In the genomic region with DNA sequence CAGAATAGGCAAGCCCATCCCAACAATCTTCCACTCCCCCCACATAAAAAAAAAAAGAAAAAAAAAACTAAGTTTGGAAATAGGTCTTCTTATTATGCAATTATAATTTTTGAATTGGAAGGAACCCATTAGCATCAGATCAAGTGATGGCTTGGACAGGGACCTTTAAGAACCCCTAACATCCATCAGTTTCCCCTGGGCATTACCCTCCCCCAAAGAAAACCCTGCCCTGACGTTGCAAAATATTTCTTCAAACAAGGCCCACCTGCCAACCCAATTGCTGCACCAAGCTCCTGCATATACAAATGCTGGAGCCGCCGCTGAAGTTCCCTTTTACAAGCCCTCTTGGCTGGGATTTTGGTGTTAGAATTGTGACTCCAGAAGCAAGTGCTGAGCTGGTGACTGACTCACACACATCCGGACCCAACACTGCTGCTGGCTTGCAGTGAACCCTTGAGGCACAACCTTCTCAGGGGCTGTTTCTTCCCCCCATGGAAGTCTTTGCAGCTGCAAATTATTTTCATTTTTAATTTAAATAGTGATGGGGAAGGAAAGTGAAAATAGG, we compare ENCODE assay signal across 22 cellular contexts. TPM values are rescaled to one million over a fixed set of nuclear protein-coding genes. Genes with fewer than 3 reads are reported as not detected.
DNase-seq lines count a peak whose midpoint lies in the region; ATAC-seq and TF ChIP-seq lines count a peak whose summit lies in the region.
"Had no signal": no experiment of that assay in that cellular context is flagged by ENCODE, and none has a peak within 500 bp of the region (broad histone marks: within the 10 kb centered on the region; RNA-seq: fewer than 3 reads in every experiment).

No MANE protein-coding gene starts in this region.

- H3K27me3 ChIP-seq in esophagus muscularis mucosa = no peaks in the 10 kb centered on the region
- H3K27me3 ChIP-seq in PC-9 (ENCODE audit: insufficient read depth, low read depth) = no peaks in the 10 kb centered on the region

- no peaks in the 10 kb centered on the region for H3K36me3 Mint-ChIP-seq in activated T-helper 1 cell treated with anti-CD3 and anti-CD28 coated beads, Interleukin-12 subunit alpha, Interleukin-12 subunit beta, Interleukin-2, Interleukin-4 antibody, amounts not matched to agents 30 ng/mL and 10 ng/mL and 1 ng/mL, durations not matched to agents 14 hours and 24 hours and 36 hours (ENCODE audit: low read depth)
- H3K36me3 Mint-ChIP-seq: stimulated activated effector memory CD8-positive, alpha-beta T cell treated with anti-CD3 and anti-CD28 coated beads, Interleukin-12 subunit alpha, Interleukin-12 subunit beta, amount 100 ng/mL, for 72 hours had no signal

- no peak for TF ChIP-seq POLR2A in esophagus muscularis mucosa (IDR thresholded peaks at IDR 0.05; ENCODE audit: low read depth)

- no peak overlapping the region for H2AFZ ChIP-seq in PC-9

- CTCF ChIA-PET in PC-9 (lab: Charles Lee) = no interaction called here

- no TSS peak for BruUV-seq in PC-9 (replicated peaks; lab: Mats Ljungman, UMichigan)

- H4K20me1 ChIP-seq in PC-9 (ENCODE audit: insufficient read depth) = no peaks in the 10 kb centered on the region

- no peaks in the 10 kb centered on the region for H3K4me1 Mint-ChIP-seq in activated T-helper 1 cell treated with anti-CD3 and anti-CD28 coated beads, Interleukin-12 subunit alpha, Interleukin-12 subunit beta, Interleukin-2, Interleukin-4 antibody, amounts not matched to agents 30 ng/mL and 10 ng/mL and 1 ng/mL, durations not matched to agents 14 hours and 24 hours and 36 hours (ENCODE audit: low read depth)

- no peaks in the 10 kb centered on the region for H3K9me2 ChIP-seq in PC-9 (ENCODE audit: insufficient read depth)

- H3K79me2 ChIP-seq in PC-9 (ENCODE audit: low read depth) = no peaks in the 10 kb centered on the region

- POLR2A ChIA-PET in PC-9 (lab: Charles Lee; ENCODE audit: unreplicated experiment) = no interaction called here

- intact Hi-C loops in esophagus muscularis mucosa (cut with DNase I) (no loop called here), PC-9 (cut with micrococcal nuclease; ENCODE audit: unreplicated experiment) (no loop called here)
- intact Hi-C loops in activated T-helper 1 cell treated with anti-CD3 and anti-CD28 coated beads, Interleukin-12 subunit alpha, Interleukin-12 subunit beta, Interleukin-2, Interleukin-4 antibody, amounts not matched to agents 30 ng/mL and 10 ng/mL and 1 ng/mL, durations not matched to agents 14 hours and 24 hours and 36 hours (cut with micrococcal nuclease) = no loop called here

- H3K4me3 Mint-ChIP-seq in activated T-helper 1 cell treated with anti-CD3 and anti-CD28 coated beads, Interleukin-12 subunit alpha, Interleukin-12 subunit beta, Interleukin-2, Interleukin-4 antibody, amounts not matched to agents 30 ng/mL and 10 ng/mL and 1 ng/mL, durations not matched to agents 14 hours and 24 hours and 36 hours = no peak overlapping the region
- H3K4me3 Mint-ChIP-seq: activated CD4-positive, alpha-beta T cell treated with anti-CD3 and anti-CD28 coated beads for 36 hours; activated T-cell treated with anti-CD3 and anti-CD28 coated beads, Interleukin-2, amount 50 U/mL, for 4 hours; neural crest cell; stimulated activated effector memory CD8-positive, alpha-beta T cell treated with anti-CD3 and anti-CD28 coated beads, Interleukin-12 subunit alpha, Interleukin-12 subunit beta, amount 100 ng/mL, for 72 hours had no signal

- H3F3A ChIP-seq in PC-9 (ENCODE audit: insufficient read depth, low read depth) = no peaks in the 10 kb centered on the region

- DNase-seq in AG08396 (ENCODE audit: low spot score) (peak; percentile 54), M059J (ENCODE audit: low read depth) (peak; percentile 78), esophagus muscularis mucosa (ENCODE audit: extremely low spot score) (no peak), medulla oblongata (ENCODE audit: extremely low spot score) (peak; percentile 38), PC-9 (no peak)
- no peak for DNase-seq in activated T-helper 1 cell treated with anti-CD3 and anti-CD28 coated beads, Interleukin-12 subunit alpha, Interleukin-12 subunit beta, Interleukin-2, Interleukin-4 antibody, amounts not matched to agents 30 ng/mL and 10 ng/mL and 1 ng/mL, durations not matched to agents 14 hours and 24 hours and 36 hours (ENCODE audit: low spot score)
- DNase-seq: activated CD4-positive, alpha-beta T cell treated with anti-CD3 and anti-CD28 coated beads for 36 hours; activated T-cell treated with anti-CD3 and anti-CD28 coated beads, Interleukin-2, amount 50 U/mL, for 4 hours; AML-193; DMS 273 treated with DMSO at 0.1 percent for 48 hours; hippocampal formation; Karpas-422; lower lobe of right lung; NCI-H2029; NCI-H524 treated with DMSO at 0.1 percent for 48 hours; T-helper 1 cell had no signal

- ATAC-seq in GM21576 (IDR thresholded peaks at IDR 0.05; ENCODE audit: unreplicated experiment) (no peak), GM18517 (IDR thresholded peaks at IDR 0.05; ENCODE audit: unreplicated experiment) (no peak)
- ATAC-seq: activated CD4-positive, alpha-beta T cell treated with anti-CD3 and anti-CD28 coated beads for 36 hours; activated T-cell treated with anti-CD3 and anti-CD28 coated beads, Interleukin-2, amount 50 U/mL, for 4 hours; lower lobe of right lung; Panc1; stimulated activated effector memory CD8-positive, alpha-beta T cell treated with anti-CD3 and anti-CD28 coated beads, Interleukin-12 subunit alpha, Interleukin-12 subunit beta, amount 100 ng/mL, for 72 hours had no signal

- no peak overlapping the region for H3K4me2 ChIP-seq in PC-9

- WGBS in esophagus muscularis mucosa = 72% methylated on average over 4 of the region's 4 CpGs

- no peak overlapping the region for H3K4me3 ChIP-seq in esophagus muscularis mucosa
- no peak overlapping the region for H3K4me3 ChIP-seq in PC-9
- H3K4me3 ChIP-seq: lower lobe of right lung had no signal

- no peak for TF ChIP-seq EP300 in esophagus muscularis mucosa (IDR thresholded peaks at IDR 0.05)

- H3K27ac Mint-ChIP-seq in activated T-helper 1 cell treated with anti-CD3 and anti-CD28 coated beads, Interleukin-12 subunit alpha, Interleukin-12 subunit beta, Interleukin-2, Interleukin-4 antibody, amounts not matched to agents 30 ng/mL and 10 ng/mL and 1 ng/mL, durations not matched to agents 14 hours and 24 hours and 36 hours = no peak overlapping the region
- H3K27ac Mint-ChIP-seq: activated CD4-positive, alpha-beta T cell treated with anti-CD3 and anti-CD28 coated beads for 36 hours; stimulated activated effector memory CD8-positive, alpha-beta T cell treated with anti-CD3 and anti-CD28 coated beads, Interleukin-12 subunit alpha, Interleukin-12 subunit beta, amount 100 ng/mL, for 72 hours had no signal

- TF ChIP-seq CTCF in esophagus muscularis mucosa (IDR thresholded peaks at IDR 0.05) (no peak), PC-9 (conservative IDR thresholded peaks at IDR 0.05) (no peak)

- H3K27ac ChIP-seq in esophagus muscularis mucosa (replicated peaks in 1 of 4) = peak overlapping the region in 3 of 4 donors; percentile 19 to 67 (median 44)
- H3K27ac ChIP-seq in PC-9 = no peak overlapping the region
- H3K27ac ChIP-seq: HL-60, lower lobe of right lung had no signal

- H3K9me3 ChIP-seq in esophagus muscularis mucosa (no peaks in the 10 kb centered on the region), PC-9 (ENCODE audit: insufficient read depth, low read depth) (no peaks in the 10 kb centered on the region)
- H3K9me3 ChIP-seq: lower lobe of right lung had no signal

- peaks cover 4% of the 10 kb centered on the region for H3K27me3 Mint-ChIP-seq in activated T-helper 1 cell treated with anti-CD3 and anti-CD28 coated beads, Interleukin-12 subunit alpha, Interleukin-12 subunit beta, Interleukin-2, Interleukin-4 antibody, amounts not matched to agents 30 ng/mL and 10 ng/mL and 1 ng/mL, durations not matched to agents 14 hours and 24 hours and 36 hours (ENCODE audit: insufficient read depth)
- H3K27me3 Mint-ChIP-seq: activated CD4-positive, alpha-beta T cell treated with anti-CD3 and anti-CD28 coated beads for 36 hours had no signal

- H3K36me3 ChIP-seq in esophagus muscularis mucosa (peaks cover 0 to 70% (median 7%) of the 10 kb centered on the region in 4 donors), PC-9 (ENCODE audit: low read depth) (peaks cover 35% of the 10 kb centered on the region)
- H3K36me3 ChIP-seq: lower lobe of right lung had no signal

- H3K4me1 ChIP-seq in esophagus muscularis mucosa (peaks cover 30 to 63% (median 59%) of the 10 kb centered on the region in 4 donors), PC-9 (replicated peaks; ENCODE audit: insufficient read depth) (no peaks in the 10 kb centered on the region)

- no peaks in the 10 kb centered on the region for H3K9me3 Mint-ChIP-seq in activated T-helper 1 cell treated with anti-CD3 and anti-CD28 coated beads, Interleukin-12 subunit alpha, Interleukin-12 subunit beta, Interleukin-2, Interleukin-4 antibody, amounts not matched to agents 30 ng/mL and 10 ng/mL and 1 ng/mL, durations not matched to agents 14 hours and 24 hours and 36 hours
- H3K9me3 Mint-ChIP-seq: activated T-cell treated with anti-CD3 and anti-CD28 coated beads, Interleukin-2, amount 50 U/mL, for 4 hours; stimulated activated effector memory CD8-positive, alpha-beta T cell treated with anti-CD3 and anti-CD28 coated beads, Interleukin-12 subunit alpha, Interleukin-12 subunit beta, amount 100 ng/mL, for 72 hours had no signal

RNA-seq across cellular contexts. Expression of gene AFAP1L1, which starts 56.1 kb away (rescaled TPM):
- total RNA-seq in M059J (2014; rRNA removed; shearing (Covaris generic)) = 6.5 and 9.1 TPM in 2 replicates
- total RNA-seq in esophagus muscularis mucosa = 10 to 100 TPM in 3 of 4 donors, 1 to 10 TPM in 1; 10.0 to 23.8 (median 16.6) TPM
- not detected in 2 replicates for total RNA-seq in activated T-helper 1 cell treated with anti-CD3 and anti-CD28 coated beads, Interleukin-12 subunit alpha, Interleukin-12 subunit beta, Interleukin-2, Interleukin-4 antibody, amounts not matched to agents 30 ng/mL and 10 ng/mL and 1 ng/mL, durations not matched to agents 14 hours and 24 hours and 36 hours
- total RNA-seq in PC-9 (2021) = 9.6 and 13.2 TPM in 2 replicates

Comparison
In these comparisons a context has a peak if more than half of its experiments do, and no peak if none do; other contexts are left out.
1. DNase-seq: peak in AG08396 (single experiment), M059J (single experiment) and medulla oblongata (single experiment); none in esophagus muscularis mucosa (single experiment), activated T-helper 1 cell treated with anti-CD3 and anti-CD28 coated beads, Interleukin-12 subunit alpha, Interleukin-12 subunit beta, Interleukin-2, Interleukin-4 antibody, amounts not matched to agents 30 ng/mL and 10 ng/mL and 1 ng/mL, durations not matched to agents 14 hours and 24 hours and 36 hours (single experiment) and PC-9 (0 of 2).